ENCODE assay signal across 1 cellular context in genomic region chr1:23369335-23370013, GRCh38.
TF ChIP-seq lines count a peak whose summit lies in the region.

ZNF436 (minus strand) TSS chr1:23369836; CDS start chr1:23368005, 1,831 bp downstream.

TF ChIP-seq in K562, 482 proteins besides CTCF, POLR2A, EP300 and RAD21 (continued from another document and continues in another):
- TF ChIP-seq ZBTB40 (IDR thresholded peaks at IDR 0.05) = peak; percentile 21; the same call in 1 of the 2 replicates
- no peak for TF ChIP-seq ZBTB40 (CRISPR knock-in tag; IDR thresholded peaks at IDR 0.05)
- TF ChIP-seq NBN (IDR thresholded peaks at IDR 0.05; ENCODE audit: low read depth) = peak; percentile 25; the same call in 1 of the 2 replicates
- no peak for TF ChIP-seq POU5F1 (IDR thresholded peaks at IDR 0.05; ENCODE audit: borderline replicate concordance, low read depth, low read length, partially characterized antibody)
- peak; percentile 60; the same call in 1 of the 2 replicates for TF ChIP-seq ETV5 (CRISPR knock-in tag; IDR thresholded peaks at IDR 0.05; ENCODE audit: low read depth)
- peak; percentile 48; the same call in 1 of the 2 replicates for TF ChIP-seq TFAP4 (CRISPR knock-in tag; IDR thresholded peaks at IDR 0.05; ENCODE audit: borderline replicate concordance)
- TF ChIP-seq RBBP5 (IDR thresholded peaks at IDR 0.05; ENCODE audit: borderline replicate concordance, insufficient read depth, low read length, poor library complexity, severe bottlenecking) = peak; percentile 18
- no peak for TF ChIP-seq SAFB (IDR thresholded peaks at IDR 0.05; ENCODE audit: borderline replicate concordance, low read depth, low read length)
- TF ChIP-seq CHD2 (IDR thresholded peaks at IDR 0.05; ENCODE audit: low read depth, low read length) = no peak
- peak; percentile 89 for TF ChIP-seq MEF2D (tag; conservative IDR thresholded peaks at IDR 0.05; ENCODE audit: low read depth)
- TF ChIP-seq NFIX (CRISPR knock-in tag; IDR thresholded peaks at IDR 0.05; ENCODE audit: low read depth) = peak; percentile 56
- TF ChIP-seq ZNF143 (CRISPR knock-in tag; IDR thresholded peaks at IDR 0.05) = no peak
- 0 out of 2 replicates have a peak, but pooled peaks have one; percentile 56 for TF ChIP-seq RREB1 (CRISPR knock-in tag; IDR thresholded peaks at IDR 0.05)
- TF ChIP-seq KAT7 (CRISPR knock-in tag; IDR thresholded peaks at IDR 0.05; ENCODE audit: borderline replicate concordance) = 0 out of 2 replicates have a peak, but pooled peaks have one; percentile 5
- no peak for TF ChIP-seq TRIM24 (IDR thresholded peaks at IDR 0.05)
- TF ChIP-seq ZNF740 (CRISPR knock-in tag; IDR thresholded peaks at IDR 0.05) = no peak; the same call in 1 of the 2 replicates
- TF ChIP-seq ZNF740 (tag; IDR thresholded peaks at IDR 0.05) = peak in 1 of 2 experiments; percentile 36; a peak in 1 of 4 replicates
- no peak for TF ChIP-seq MEIS2 (IDR thresholded peaks at IDR 0.05; ENCODE audit: partially characterized antibody)
- TF ChIP-seq NR2C2 (CRISPR knock-in tag; IDR thresholded peaks at IDR 0.05) = no peak
- TF ChIP-seq NR2C2 (tag; IDR thresholded peaks at IDR 0.05) = no peak
- TF ChIP-seq SMAD1 (IDR thresholded peaks at IDR 0.05; ENCODE audit: low read depth, low read length, partially characterized antibody) = peak; percentile 47
- TF ChIP-seq ZNF655 (CRISPR knock-in tag; IDR thresholded peaks at IDR 0.05) = no peak
- TF ChIP-seq SOX6 (IDR thresholded peaks at IDR 0.05) = 0 out of 2 replicates have a peak, but pooled peaks have one; percentile 60
- TF ChIP-seq SPI1 (IDR thresholded peaks at IDR 0.05; ENCODE audit: borderline replicate concordance, low read depth, low read length) = no peak
- TF ChIP-seq ZNF778 (CRISPR knock-in tag; IDR thresholded peaks at IDR 0.05) = no peak
- no peak for TF ChIP-seq NR0B1 (IDR thresholded peaks at IDR 0.05; ENCODE audit: partially characterized antibody)
- peak; percentile 44; the same call in 1 of the 2 replicates for TF ChIP-seq BRD4 (IDR thresholded peaks at IDR 0.05)
- no peak for TF ChIP-seq CBX1 (IDR thresholded peaks at IDR 0.05; ENCODE audit: low read depth)
- TF ChIP-seq ZNF589 (CRISPR knock-in tag; IDR thresholded peaks at IDR 0.05; ENCODE audit: low read depth) = no peak
- no peak for TF ChIP-seq PREB (CRISPR knock-in tag; IDR thresholded peaks at IDR 0.05)
- no peak for TF ChIP-seq E2F8 (IDR thresholded peaks at IDR 0.05; ENCODE audit: low read depth, partially characterized antibody)
